ENCODE assay signal across 1 cellular context in the genomic region with DNA sequence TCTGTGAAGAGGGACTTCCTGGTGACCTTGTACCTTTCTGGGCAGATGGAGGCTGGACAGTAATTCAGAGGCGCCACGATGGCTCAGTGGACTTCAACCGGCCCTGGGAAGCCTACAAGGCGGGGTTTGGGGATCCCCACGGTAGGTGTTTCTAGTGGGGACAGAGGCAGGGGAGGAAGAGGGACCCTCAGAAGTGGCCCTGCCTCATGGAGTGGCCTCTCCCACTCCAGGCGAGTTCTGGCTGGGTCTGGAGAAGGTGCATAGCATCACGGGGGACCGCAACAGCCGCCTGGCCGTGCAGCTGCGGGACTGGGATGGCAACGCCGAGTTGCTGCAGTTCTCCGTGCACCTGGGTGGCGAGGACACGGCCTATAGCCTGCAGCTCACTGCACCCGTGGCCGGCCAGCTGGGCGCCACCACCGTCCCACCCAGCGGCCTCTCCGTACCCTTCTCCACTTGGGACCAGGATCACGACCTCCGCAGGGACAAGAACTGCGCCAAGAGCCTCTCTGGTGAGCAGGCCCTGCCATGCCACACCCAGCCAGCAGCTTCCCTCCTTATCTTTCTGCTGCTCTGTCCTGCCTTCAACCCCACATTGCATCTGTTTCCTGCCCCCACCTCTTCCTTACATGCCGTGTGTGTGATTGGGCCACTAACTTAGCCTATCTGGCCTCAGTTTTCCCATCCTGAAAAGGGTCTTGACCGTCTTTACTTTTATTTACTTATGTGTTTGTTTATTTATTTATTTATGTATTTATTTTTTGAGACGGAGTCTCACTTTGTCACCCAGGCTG.
TF ChIP-seq lines count a peak whose summit lies in the region.

No MANE protein-coding gene starts in this region.

TF ChIP-seq in H1, 55 proteins besides CTCF, POLR2A, EP300 and RAD21:
- TF ChIP-seq EGR1 (IDR thresholded peaks at IDR 0.05; ENCODE audit: borderline replicate concordance, low read depth, low read length) (no peak), RFX5 (IDR thresholded peaks at IDR 0.05; ENCODE audit: borderline replicate concordance, low read depth, low read length) (no peak), CREB1 (IDR thresholded peaks at IDR 0.05) (no peak), CTBP2 (IDR thresholded peaks at IDR 0.05; ENCODE audit: borderline replicate concordance, insufficient read depth, insufficient read length, low read length) (no peak), SUZ12 (IDR thresholded peaks at IDR 0.05; ENCODE audit: low read length) (no peak), BRCA1 (IDR thresholded peaks at IDR 0.05; ENCODE audit: low read depth, low read length) (no peak), YY1 (IDR thresholded peaks at IDR 0.05; ENCODE audit: low read depth, low read length) (no peak), CBX8 (IDR thresholded peaks at IDR 0.05; ENCODE audit: borderline replicate concordance, low read depth, low read length) (no peak), POU5F1 (IDR thresholded peaks at IDR 0.05; ENCODE audit: low read depth, low read length) (no peak), CHD1 (IDR thresholded peaks at IDR 0.05; ENCODE audit: low read depth, low read length) (no peak), ZNF274 (IDR thresholded peaks at IDR 0.05; ENCODE audit: borderline replicate concordance, extremely low read depth, low read length) (no peak), GTF2F1 (IDR thresholded peaks at IDR 0.05; ENCODE audit: borderline replicate concordance, low read depth, low read length) (no peak), PHF8 (conservative IDR thresholded peaks at IDR 0.05; ENCODE audit: low read depth, low read length) (no peak), ASH2L (IDR thresholded peaks at IDR 0.05; ENCODE audit: low read length) (no peak), SAP30 (IDR thresholded peaks at IDR 0.05; ENCODE audit: insufficient read depth, insufficient replicate concordance, low read length) (no peak), CHD2 (IDR thresholded peaks at IDR 0.05; ENCODE audit: low read length) (no peak)
- TF ChIP-seq, protein P1, sequence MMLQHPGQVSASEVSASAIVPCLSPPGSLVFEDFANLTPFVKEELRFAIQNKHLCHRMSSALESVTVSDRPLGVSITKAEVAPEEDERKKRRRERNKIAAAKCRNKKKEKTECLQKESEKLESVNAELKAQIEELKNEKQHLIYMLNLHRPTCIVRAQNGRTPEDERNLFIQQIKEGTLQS (IDR thresholded peaks at IDR 0.05; ENCODE audit: insufficient read depth, low read depth, low read length) = no peak
TF ChIP-seq in H1: peak in this region for 0.
